Comparison of ENCODE assay signal across 8 cellular contexts in genomic region chr6:10837692-10837996, GRCh38. TPM values are rescaled to one million over a fixed set of nuclear protein-coding genes. Genes with fewer than 3 reads are reported as not detected.
A peak's percentile ranks its signal among the peaks of the same experiment; 100 is the strongest.
DNase-seq lines count a peak whose midpoint lies in the region; ATAC-seq lines count a peak whose summit lies in the region.

No MANE protein-coding gene starts in this region.

- H3K9me3 ChIP-seq in SJSA1 (replicated peaks), result no peaks in the 10 kb centered on the region
- H3K9me3 ChIP-seq in ectodermal cell (ENCODE audit: control insufficient read depth, low read length), result no peaks in the 10 kb centered on the region
- H3K9me3 ChIP-seq in mucosa of stomach (ENCODE audit: control insufficient read depth, low read length), result no peaks in the 10 kb centered on the region

- DNase-seq in stimulated activated CD4-positive, alpha-beta T cell treated with anti-CD3 and anti-CD28 coated beads, Interleukin-1b, Interleukin-23, amount 100 ng/mL, for 48 hours, result peak; percentile 5
- no peak for DNase-seq in stimulated activated CD4-positive, alpha-beta T cell treated with anti-CD3 and anti-CD28 coated beads, Interleukin-4, amount 100 ng/mL, for 24 hours
- DNase-seq in SJSA1 (ENCODE audit: low read depth in 1 of 2, low spot score in 2 of 2) (peak in 1 of 2 experiments; percentile 63), NOMO-1 treated with DMSO at 0.1 percent for 48 hours (lab: John Stamatoyannopoulos, UW; ENCODE audit: unreplicated experiment) (no peak), NCI-H187 (lab: John Stamatoyannopoulos, UW) (no peak)

- H3K36me3 ChIP-seq in SJSA1 (no peaks in the 10 kb centered on the region), ectodermal cell (ENCODE audit: control insufficient read depth, insufficient read depth, low read length) (no peaks in the 10 kb centered on the region), mucosa of stomach (ENCODE audit: control insufficient read depth, insufficient read depth, low read length) (no peaks in the 10 kb centered on the region)

- 0% methylated on average over 20 of the region's 20 CpGs for WGBS in ectodermal cell, 2 experiments

- H3K27ac ChIP-seq in SJSA1, result no peak overlapping the region
- peak overlapping the region; percentile 98 for H3K27ac ChIP-seq in ectodermal cell (ENCODE audit: insufficient read depth, low read depth, low read length, poor library complexity, severe bottlenecking)

- H3K4me1 ChIP-seq in SJSA1 (replicated peaks) (peaks cover 8% of the 10 kb centered on the region; the same call in 1 of the 2 replicates), ectodermal cell (ENCODE audit: control insufficient read depth, insufficient read depth, low read length) (peaks cover 11% of the 10 kb centered on the region), mucosa of stomach (ENCODE audit: control insufficient read depth, insufficient read depth, low read length) (peaks cover 15% of the 10 kb centered on the region)

- peak overlapping the region; percentile 65 for H3K9ac ChIP-seq in mucosa of stomach (ENCODE audit: low read length)

- peak overlapping the region; percentile 40 for H3K4me3 ChIP-seq in SJSA1
- peak overlapping the region; percentile 71 for H3K4me3 ChIP-seq in ectodermal cell (ENCODE audit: insufficient read depth, low read depth, low read length)
- H3K4me3 ChIP-seq in mucosa of stomach (ENCODE audit: low read length), result peak overlapping the region; percentile 63

- H3K27me3 ChIP-seq in SJSA1 (replicated peaks) (peaks cover 25% of the 10 kb centered on the region), ectodermal cell (ENCODE audit: control insufficient read depth, insufficient read depth, low read length, poor library complexity, severe bottlenecking) (peaks cover 9% of the 10 kb centered on the region), mucosa of stomach (ENCODE audit: control insufficient read depth, insufficient read depth, low read length) (peaks cover 32% of the 10 kb centered on the region)

- no peak for ATAC-seq in HG02870 (IDR thresholded peaks at IDR 0.05; ENCODE audit: unreplicated experiment)

RNA-seq across cellular contexts. Expression of gene MAK, which starts 0.7 kb away (rescaled TPM):
- total RNA-seq in SJSA1 (2014; rRNA removed; shearing (Covaris generic)), result not detected in 2 replicates
- 2.2 TPM for polyA plus RNA-seq in ectodermal cell (2013, experiment 1 of 4)
- 3.8 TPM for polyA plus RNA-seq in ectodermal cell (2013, experiment 2 of 4)
- 2.2 TPM for polyA plus RNA-seq in ectodermal cell (2013, experiment 3 of 4)
- 2.8 TPM for polyA plus RNA-seq in ectodermal cell (2013, experiment 4 of 4)

RNA-seq across cellular contexts. Expression of gene GCM2, which starts 44.2 kb away (rescaled TPM):
- total RNA-seq in SJSA1 (2014; rRNA removed; shearing (Covaris generic)), result not detected in 2 replicates
- not detected for polyA plus RNA-seq in ectodermal cell (2013, experiment 1 of 4)
- polyA plus RNA-seq in ectodermal cell (2013, experiment 2 of 4), result not detected
- not detected for polyA plus RNA-seq in ectodermal cell (2013, experiment 3 of 4)
- polyA plus RNA-seq in ectodermal cell (2013, experiment 4 of 4), result not detected

RNA-seq across cellular contexts. Expression of gene SYCP2L, which starts 49.2 kb away (rescaled TPM):
- total RNA-seq in SJSA1 (2014; rRNA removed; shearing (Covaris generic)), result 1.0 TPM in 1 of 2 replicates, not detected in the other
- polyA plus RNA-seq in ectodermal cell (2013, experiment 1 of 4), result 11.2 TPM
- 15.9 TPM for polyA plus RNA-seq in ectodermal cell (2013, experiment 2 of 4)
- polyA plus RNA-seq in ectodermal cell (2013, experiment 3 of 4), result 16.7 TPM
- polyA plus RNA-seq in ectodermal cell (2013, experiment 4 of 4), result 13.8 TPM
